12 cellular contexts compared by ENCODE assay signal in genomic region chr11:68827733-68828132, GRCh38. TPM values are rescaled to one million over a fixed set of nuclear protein-coding genes. Genes with fewer than 3 reads are reported as not detected.
DNase-seq lines count a peak whose midpoint lies in the region; ATAC-seq and TF ChIP-seq lines count a peak whose summit lies in the region.
"Had no signal": no experiment of that assay in that cellular context is flagged by ENCODE, and none has a peak within 500 bp of the region (broad histone marks: within the 10 kb centered on the region; RNA-seq: fewer than 3 reads in every experiment).

No MANE protein-coding gene starts in this region.

- H3K27ac ChIP-seq in Panc1 (ENCODE audit: low read length) (no peak overlapping the region), endodermal cell (ENCODE audit: low read depth, low read length) (no peak overlapping the region)
- H3K27ac ChIP-seq: hepatocyte had no signal

- intact Hi-C loops in Panc1 (cut with micrococcal nuclease; ENCODE audit: unreplicated experiment) = no loop called here

- CTCF ChIA-PET in Panc1 (lab: Charles Lee) = no interaction called here

- peaks cover 26% of the 10 kb centered on the region for H3K4me1 Mint-ChIP-seq in endodermal cell
- peaks cover 44% of the 10 kb centered on the region for H3K4me1 Mint-ChIP-seq in stimulated activated naive CD8-positive, alpha-beta T cell treated with anti-CD3 and anti-CD28 coated beads, Interleukin-15, amount 100 ng/mL, for 72 hours
- H3K4me1 Mint-ChIP-seq: nephron progenitor cell had no signal

- no TSS peak for BruUV-seq in Panc1 (replicated peaks; lab: Mats Ljungman, UMichigan)

- H3K4me3 Mint-ChIP-seq in endodermal cell = no peak overlapping the region
- H3K4me3 Mint-ChIP-seq in stimulated activated naive CD8-positive, alpha-beta T cell treated with anti-CD3 and anti-CD28 coated beads, Interleukin-15, amount 100 ng/mL, for 72 hours = peak overlapping the region in 1 of 2 donors; percentile 67
- H3K4me3 Mint-ChIP-seq: nephron progenitor cell had no signal

- no peak overlapping the region for H3K9ac ChIP-seq in endodermal cell (ENCODE audit: extremely low read depth, low read length, poor library complexity, severe bottlenecking)

- H3K4me3 ChIP-seq in Panc1 (ENCODE audit: low read depth in 2 of 2, low read length in 2 of 2) (no peak overlapping the region), endodermal cell (ENCODE audit: low read length) (no peak overlapping the region)
- H3K4me3 ChIP-seq: hepatocyte had no signal

- peaks cover 27% of the 10 kb centered on the region for H3K4me1 ChIP-seq in Panc1 (ENCODE audit: control insufficient read depth, insufficient read depth, low read length)
- no peaks in the 10 kb centered on the region for H3K4me1 ChIP-seq in endodermal cell (ENCODE audit: control insufficient read depth, insufficient read depth, low read length)

- H3K27ac Mint-ChIP-seq in endodermal cell = no peak overlapping the region
- peak overlapping the region; percentile 67 to 77 for H3K27ac Mint-ChIP-seq in stimulated activated naive CD8-positive, alpha-beta T cell treated with anti-CD3 and anti-CD28 coated beads, Interleukin-15, amount 100 ng/mL, for 72 hours
- H3K27ac Mint-ChIP-seq: nephron progenitor cell had no signal

- ATAC-seq in Panc1 = peak; percentile 60
- ATAC-seq in stimulated activated naive CD8-positive, alpha-beta T cell treated with anti-CD3 and anti-CD28 coated beads, Interleukin-15, amount 100 ng/mL, for 72 hours = no peak
- ATAC-seq in HG03039 (IDR thresholded peaks at IDR 0.05; ENCODE audit: unreplicated experiment) = no peak
- no peak for ATAC-seq in HG03108 (IDR thresholded peaks at IDR 0.05; ENCODE audit: unreplicated experiment)
- no peak for ATAC-seq in activated CD4-positive, CD25-positive, alpha-beta regulatory T cell treated with anti-CD3 and anti-CD28 coated beads, Interleukin-2, amount 50 U/mL, for 24 hours

- DNase-seq in Panc1 (ENCODE audit: low read depth, low spot score) (no peak), endodermal cell (no peak), NCI-H2029 (lab: John Stamatoyannopoulos, UW) (no peak)
- DNase-seq in stimulated activated naive CD8-positive, alpha-beta T cell treated with anti-CD3 and anti-CD28 coated beads, Interleukin-15, amount 100 ng/mL, for 72 hours = no peak
- DNase-seq: IMR-90, NCI-H1436 treated with DMSO at 0.1 percent for 48 hours, nephron progenitor cell had no signal

- WGBS in endodermal cell (ENCODE audit: insufficient coverage in 1 of 2, insufficient read length in 1 of 2), 2 experiments = 92% methylated on average over 8 of the region's 8 CpGs

- no peaks in the 10 kb centered on the region for H3K27me3 Mint-ChIP-seq in endodermal cell (ENCODE audit: insufficient read depth)
- no peaks in the 10 kb centered on the region for H3K27me3 Mint-ChIP-seq in stimulated activated naive CD8-positive, alpha-beta T cell treated with anti-CD3 and anti-CD28 coated beads, Interleukin-15, amount 100 ng/mL, for 72 hours

- no peaks in the 10 kb centered on the region for H3K36me3 Mint-ChIP-seq in endodermal cell (ENCODE audit: low read depth)

- H3K27me3 ChIP-seq in Panc1 (ENCODE audit: control insufficient read depth, insufficient read depth, low read length) (no peaks in the 10 kb centered on the region), endodermal cell (ENCODE audit: control insufficient read depth, insufficient read depth, low read length, poor library complexity, severe bottlenecking) (no peaks in the 10 kb centered on the region)
- H3K27me3 ChIP-seq: hepatocyte had no signal

- TF ChIP-seq CTCF in GM12873 (IDR thresholded peaks at IDR 0.05; ENCODE audit: insufficient read depth, low read depth, low read length, missing control alignments) = peak; percentile 36
- TF ChIP-seq CTCF in Panc1 (IDR thresholded peaks at IDR 0.05) = no peak
- peak; percentile 44 for TF ChIP-seq CTCF in endodermal cell (conservative IDR thresholded peaks at IDR 0.05)

- no peaks in the 10 kb centered on the region for H3K36me3 ChIP-seq in Panc1 (ENCODE audit: control insufficient read depth, insufficient read depth, low read length)
- H3K36me3 ChIP-seq in endodermal cell (ENCODE audit: control insufficient read depth, insufficient read depth, low read length) = no peaks in the 10 kb centered on the region

- H3K9me3 Mint-ChIP-seq in endodermal cell = no peaks in the 10 kb centered on the region
- H3K9me3 Mint-ChIP-seq in stimulated activated naive CD8-positive, alpha-beta T cell treated with anti-CD3 and anti-CD28 coated beads, Interleukin-15, amount 100 ng/mL, for 72 hours = no peaks in the 10 kb centered on the region
- H3K9me3 Mint-ChIP-seq: nephron progenitor cell had no signal

- in situ Hi-C loops in Panc1 (cut with HindIII; ENCODE audit: low pct_unique_long_range_greater_than_20kb, low sequenced_read_pairs) = no loop called here

- H3K9me3 ChIP-seq in Panc1 (ENCODE audit: control insufficient read depth, insufficient read depth, low read depth, low read length) = no peaks in the 10 kb centered on the region
- no peaks in the 10 kb centered on the region for H3K9me3 ChIP-seq in endodermal cell (ENCODE audit: control insufficient read depth, low read length)

- POLR2A ChIA-PET in Panc1 (lab: Charles Lee) = no interaction called here

RNA-seq across cellular contexts. Expression of gene CPT1A, which starts 14.0 kb away (rescaled TPM):
- total RNA-seq in Panc1 (2021; ENCODE audit: unreplicated experiment) = 153 TPM
- polyA plus RNA-seq in Panc1 (2012; ENCODE audit: insufficient read length) = 119 TPM
- 1 to 10 TPM; 3.3 to 7.3 TPM for total RNA-seq in endodermal cell
- 2.7 TPM for polyA plus RNA-seq in endodermal cell (2013, experiment 1 of 2)
- 1.8 TPM for polyA plus RNA-seq in endodermal cell (2013, experiment 2 of 2)

Comparison
In these comparisons a context has a peak if more than half of its experiments do, and no peak if none do; other contexts are left out.
1. RNA of gene CPT1A, which starts 14.0 kb away (total RNA-seq): 153 TPM in Panc1 (single experiment); 3.3 to 7.3 TPM in endodermal cell; every median in the first group is over 10 times any median in the second.